In the genomic region with DNA sequence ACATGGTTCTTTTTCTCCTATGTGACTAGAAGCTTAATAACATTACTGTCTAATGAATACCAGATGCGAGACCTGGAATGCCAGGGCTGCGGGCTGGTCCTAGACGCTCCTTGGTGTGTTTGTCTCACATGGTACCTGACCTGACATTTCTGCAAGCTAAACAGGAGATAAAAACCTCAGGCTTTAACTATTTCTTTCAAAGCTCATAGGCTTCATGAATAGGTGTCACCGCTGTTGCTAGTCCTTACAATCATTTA, we compare ENCODE assay signal across 18 cellular contexts.
"Had no signal": no experiment of that assay in that cellular context is flagged by ENCODE, and none has a peak within 500 bp of the region (broad histone marks: within the 10 kb centered on the region; RNA-seq: fewer than 3 reads in every experiment).

No MANE protein-coding gene starts in this region.

- H3K9me3 Mint-ChIP-seq: activated B cell treated with CpG ODN at 0.5 μM for 24 hours; activated CD4-positive, alpha-beta T cell treated with anti-CD3 and anti-CD28 coated beads, Interleukin-2, amount 10 ng/mL, durations not matched to agents 24 days and 14 days; activated naive CD8-positive, alpha-beta T cell treated with anti-CD3 and anti-CD28 coated beads for 36 hours; activated T-cell treated with anti-CD3 and anti-CD28 coated beads, Interleukin-2, amount 50 U/mL, for 72 hours; stimulated activated effector memory CD8-positive, alpha-beta T cell treated with anti-CD3 and anti-CD28 coated beads, Interleukin-12 subunit alpha, Interleukin-12 subunit beta, amount 100 ng/mL, for 72 hours; T-helper 2 cell treated with Interferon-gamma antibody and Interleukin-4, amounts not matched to agents 5 μg/mL and 100 μg/mL, for 36 hours had no signal

- DNase-seq: activated B cell treated with CpG ODN at 0.5 μM for 24 hours; activated CD4-positive, alpha-beta T cell treated with anti-CD3 and anti-CD28 coated beads, Interleukin-2, amount 10 ng/mL, durations not matched to agents 24 days and 14 days; activated CD8-positive, alpha-beta memory T cell treated with anti-CD3 and anti-CD28 coated beads, Interleukin-2, amount 50 U/mL, for 4 hours; activated CD8-positive, alpha-beta T cell treated with anti-CD3 and anti-CD28 coated beads, Interleukin-2, amount 10 ng/mL, durations not matched to agents 7 days and 5 days; activated naive CD8-positive, alpha-beta T cell treated with anti-CD3 and anti-CD28 coated beads for 36 hours; activated T-cell treated with anti-CD3 and anti-CD28 coated beads, Interleukin-2, amount 50 U/mL, for 72 hours; anterior cingulate cortex; cerebellar nuclear complex; dermis blood vessel endothelial cell; tibial artery had no signal

- H3K4me1 Mint-ChIP-seq: activated B cell treated with CpG ODN at 0.5 μM for 24 hours; activated CD4-positive, alpha-beta T cell treated with anti-CD3 and anti-CD28 coated beads, Interleukin-2, amount 10 ng/mL, durations not matched to agents 24 days and 14 days; activated naive CD8-positive, alpha-beta T cell treated with anti-CD3 and anti-CD28 coated beads for 36 hours had no signal

- H3K27ac ChIP-seq: breast epithelium, epithelial cell of prostate, tibial artery, vagina had no signal

- H3K36me3 ChIP-seq: breast epithelium, pancreas, tibial artery, vagina had no signal

- H3K27me3 ChIP-seq: breast epithelium, pancreas, vagina had no signal

- FAIRE-seq: keratinocyte, pancreas had no signal

- ATAC-seq: activated CD8-positive, alpha-beta T cell treated with anti-CD3 and anti-CD28 coated beads, Interleukin-2, amount 10 ng/mL, durations not matched to agents 7 days and 5 days; activated T-cell treated with anti-CD3 and anti-CD28 coated beads, Interleukin-2, amount 50 U/mL, for 72 hours; left lobe of liver had no signal

- H3K9me3 ChIP-seq: breast epithelium, pancreas, tibial artery, vagina had no signal

- H3K36me3 Mint-ChIP-seq: activated naive CD8-positive, alpha-beta T cell treated with anti-CD3 and anti-CD28 coated beads for 36 hours; stimulated activated effector memory CD8-positive, alpha-beta T cell treated with anti-CD3 and anti-CD28 coated beads, Interleukin-12 subunit alpha, Interleukin-12 subunit beta, amount 100 ng/mL, for 72 hours had no signal

- H3K4me3 ChIP-seq: breast epithelium, pancreas, tibial artery, vagina had no signal

- H3K4me3 Mint-ChIP-seq: activated B cell treated with CpG ODN at 0.5 μM for 24 hours; activated CD4-positive, alpha-beta T cell treated with anti-CD3 and anti-CD28 coated beads, Interleukin-2, amount 10 ng/mL, durations not matched to agents 24 days and 14 days; activated CD8-positive, alpha-beta T cell treated with anti-CD3 and anti-CD28 coated beads, Interleukin-2, amount 10 ng/mL, durations not matched to agents 7 days and 5 days; activated naive CD8-positive, alpha-beta T cell treated with anti-CD3 and anti-CD28 coated beads for 36 hours; activated T-cell treated with anti-CD3 and anti-CD28 coated beads, Interleukin-2, amount 50 U/mL, for 72 hours; stimulated activated effector memory CD8-positive, alpha-beta T cell treated with anti-CD3 and anti-CD28 coated beads, Interleukin-12 subunit alpha, Interleukin-12 subunit beta, amount 100 ng/mL, for 72 hours; T-helper 2 cell treated with Interferon-gamma antibody and Interleukin-4, amounts not matched to agents 5 μg/mL and 100 μg/mL, for 36 hours had no signal

- H3K27ac Mint-ChIP-seq: activated B cell treated with CpG ODN at 0.5 μM for 24 hours; activated CD4-positive, alpha-beta T cell treated with anti-CD3 and anti-CD28 coated beads, Interleukin-2, amount 10 ng/mL, durations not matched to agents 24 days and 14 days; activated CD8-positive, alpha-beta T cell treated with anti-CD3 and anti-CD28 coated beads, Interleukin-2, amount 10 ng/mL, durations not matched to agents 7 days and 5 days; activated naive CD8-positive, alpha-beta T cell treated with anti-CD3 and anti-CD28 coated beads for 36 hours; activated T-cell treated with anti-CD3 and anti-CD28 coated beads, Interleukin-2, amount 50 U/mL, for 72 hours; stimulated activated effector memory CD8-positive, alpha-beta T cell treated with anti-CD3 and anti-CD28 coated beads, Interleukin-12 subunit alpha, Interleukin-12 subunit beta, amount 100 ng/mL, for 72 hours; T-helper 2 cell treated with Interferon-gamma antibody and Interleukin-4, amounts not matched to agents 5 μg/mL and 100 μg/mL, for 36 hours had no signal

- H3K4me1 ChIP-seq: breast epithelium, tibial artery, vagina had no signal
